In the genomic region with DNA sequence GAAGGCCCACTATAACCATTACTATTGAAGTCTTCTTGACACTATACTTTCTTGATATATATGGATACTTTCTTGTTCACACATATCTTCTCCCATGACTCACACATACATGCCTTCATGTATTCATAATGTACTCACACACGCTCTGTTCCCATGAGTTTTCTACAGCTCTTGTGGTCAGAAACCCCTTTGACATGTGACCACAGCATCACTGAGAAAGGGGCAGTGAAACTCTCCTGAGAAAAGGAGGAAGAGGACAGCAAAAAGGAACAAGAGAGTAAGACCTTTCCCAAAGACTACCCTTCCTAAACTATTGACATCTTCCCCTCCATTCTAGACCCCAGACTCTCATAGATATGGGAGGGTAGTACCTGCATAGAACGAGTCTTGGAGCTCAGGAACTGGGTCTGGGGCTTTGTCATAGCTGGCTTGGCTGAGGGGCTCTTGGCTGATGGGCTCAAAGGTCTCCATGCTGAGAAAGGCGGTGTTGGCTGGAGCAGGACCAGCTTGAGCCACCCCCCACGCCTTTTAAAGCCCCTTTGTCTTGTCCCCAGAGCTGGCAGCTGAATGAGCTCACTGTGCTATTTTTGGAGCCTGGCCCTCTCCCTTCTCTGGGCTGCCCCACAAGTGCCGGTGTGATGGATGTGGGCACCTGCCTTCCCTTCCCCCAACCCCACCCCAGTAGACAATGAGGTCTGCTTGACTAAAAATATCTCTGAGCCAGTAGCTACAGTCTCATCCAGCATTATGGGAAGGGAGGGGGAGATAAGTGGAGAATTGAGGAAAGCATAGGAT, we compare ENCODE assay signal across 10 cellular contexts.
DNase-seq lines count a peak whose midpoint lies in the region; ATAC-seq and TF ChIP-seq lines count a peak whose summit lies in the region.
"Had no signal": no experiment of that assay in that cellular context is flagged by ENCODE, and none has a peak within 500 bp of the region (broad histone marks: within the 10 kb centered on the region; RNA-seq: fewer than 3 reads in every experiment).

No MANE protein-coding gene starts in this region.

- DNase-seq in GM04504 (ENCODE audit: low read depth) (peak; percentile 13), astrocyte of the hippocampus (ENCODE audit: low read depth, low spot score) (peak; percentile 54), NCI-H524 (lab: John Stamatoyannopoulos, UW) (no peak), NCI-H526 treated with DMSO at 0.1 percent for 48 hours (lab: John Stamatoyannopoulos, UW) (no peak), cerebellar nuclear complex (lab: John Stamatoyannopoulos, UW) (no peak)
- DNase-seq: NCI-H524 treated with DMSO at 0.1 percent for 48 hours had no signal

- H3K4me1 Mint-ChIP-seq in nephron = peaks cover 52% of the 10 kb centered on the region

- ATAC-seq in HG03442 (IDR thresholded peaks at IDR 0.05; ENCODE audit: unreplicated experiment) (peak; percentile 48), HG02852 (IDR thresholded peaks at IDR 0.05; ENCODE audit: unreplicated experiment) (no peak)

- peak overlapping the region; percentile 57 to 86 (median 78) for H3K4me3 Mint-ChIP-seq in nephron
- H3K4me3 Mint-ChIP-seq: stimulated activated naive CD8-positive, alpha-beta T cell treated with anti-CD3 and anti-CD28 coated beads, Interleukin-15, Interleukin-2, amounts not matched to agents 100 ng/mL and 50 ng/mL, for 24 hours had no signal

- TF ChIP-seq CTCF in nephron (IDR thresholded peaks at IDR 0.05; ENCODE audit: unreplicated experiment in 3 of 3) = no peak

- H3K9me3 Mint-ChIP-seq in nephron = no peaks in the 10 kb centered on the region
- H3K9me3 Mint-ChIP-seq: stimulated activated naive CD8-positive, alpha-beta T cell treated with anti-CD3 and anti-CD28 coated beads, Interleukin-15, Interleukin-2, amounts not matched to agents 100 ng/mL and 50 ng/mL, for 24 hours had no signal

- H3K27me3 Mint-ChIP-seq in nephron (ENCODE audit: low read depth) = no peaks in the 10 kb centered on the region
- H3K27me3 Mint-ChIP-seq: stimulated activated naive CD8-positive, alpha-beta T cell treated with anti-CD3 and anti-CD28 coated beads, Interleukin-15, Interleukin-2, amounts not matched to agents 100 ng/mL and 50 ng/mL, for 24 hours had no signal

- H3K27ac Mint-ChIP-seq in nephron = peak overlapping the region; percentile 64 to 94 (median 79)
- H3K27ac Mint-ChIP-seq: stimulated activated naive CD8-positive, alpha-beta T cell treated with anti-CD3 and anti-CD28 coated beads, Interleukin-15, Interleukin-2, amounts not matched to agents 100 ng/mL and 50 ng/mL, for 24 hours had no signal

- H3K36me3 Mint-ChIP-seq in nephron (ENCODE audit: low read depth) = no peaks in the 10 kb centered on the region

Comparison
In these comparisons a context has a peak if more than half of its experiments do, and no peak if none do; other contexts are left out.
1. DNase-seq: peak in GM04504 (single experiment) and astrocyte of the hippocampus (single experiment); none in NCI-H524 (0 of 2), NCI-H526 treated with DMSO at 0.1 percent for 48 hours (single experiment) and cerebellar nuclear complex (0 of 2).